Comparison of ENCODE assay signal across 19 cellular contexts in the genomic region with DNA sequence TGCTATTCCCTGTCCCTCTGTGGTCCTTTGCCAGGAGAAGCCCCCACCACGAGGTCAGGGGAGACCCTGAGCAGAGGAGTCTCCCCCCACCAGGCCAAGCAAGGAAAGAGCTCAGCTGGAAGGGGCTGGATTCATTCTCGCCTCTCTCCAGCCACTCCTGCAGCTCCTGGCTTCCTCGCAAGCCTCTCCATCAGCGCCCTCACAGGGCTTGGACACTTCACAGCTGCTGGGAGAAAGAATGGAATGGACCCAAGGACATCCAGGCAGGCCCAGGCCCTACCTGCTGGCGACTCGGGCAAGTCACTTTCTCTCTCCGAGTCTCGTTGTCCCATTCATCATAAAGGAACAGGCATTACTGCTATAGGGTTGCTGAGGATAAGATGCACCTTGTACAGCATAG. TPM values are rescaled to one million over a fixed set of nuclear protein-coding genes. Genes with fewer than 3 reads are reported as not detected.
DNase-seq lines count a peak whose midpoint lies in the region; ATAC-seq and TF ChIP-seq lines count a peak whose summit lies in the region.
"Had no signal": no experiment of that assay in that cellular context is flagged by ENCODE, and none has a peak within 500 bp of the region (broad histone marks: within the 10 kb centered on the region; RNA-seq: fewer than 3 reads in every experiment).

No MANE protein-coding gene starts in this region.

- H3K27ac Mint-ChIP-seq in CD14-positive monocyte: no peak overlapping the region
- H3K27ac Mint-ChIP-seq: endodermal cell; HFFc6; T-helper 1 cell treated with Interleukin-12 subunit alpha and Interleukin-12 subunit beta and Interleukin-4 antibody, amounts not matched to agents 30 μg/mL and 1 μg/mL, for 36 hours had no signal

- peaks cover 10% of the 10 kb centered on the region for H3K4me1 ChIP-seq in A673 (ENCODE audit: insufficient read depth, low read length, poor library complexity, severe bottlenecking)
- H3K4me1 ChIP-seq: colonic mucosa had no signal

- no peaks in the 10 kb centered on the region for H3F3A ChIP-seq in neural cell (ENCODE audit: insufficient read depth, low read length, poor library complexity, severe bottlenecking)

- peaks cover 0 to 3% (median 0%) of the 10 kb centered on the region in 7 donors for H3K9me3 Mint-ChIP-seq in CD14-positive monocyte
- H3K9me3 Mint-ChIP-seq: endodermal cell; HFFc6; neural crest cell; T-helper 1 cell treated with Interleukin-12 subunit alpha and Interleukin-12 subunit beta and Interleukin-4 antibody, amounts not matched to agents 30 μg/mL and 1 μg/mL, for 36 hours had no signal

- DNase-seq in A673 (ENCODE audit: low spot score): no peak
- DNase-seq in H7: peak; percentile 35
- peak in 1 of 10 donors; percentile 51 for DNase-seq in dorsolateral prefrontal cortex
- no peak for DNase-seq in CD14-positive monocyte (ENCODE audit: low spot score)
- DNase-seq in omental fat pad (ENCODE audit: low spot score): no peak
- DNase-seq: KG1 had no signal

- BruUV-seq in A673 (replicated peaks; lab: Mats Ljungman, UMichigan): no TSS peak

- TF ChIP-seq EP300 in neural cell (conservative IDR thresholded peaks at IDR 0.05; ENCODE audit: poor library complexity, severe bottlenecking): no peak

- no peaks in the 10 kb centered on the region for H3K36me3 ChIP-seq in A673 (ENCODE audit: insufficient read depth, low read length, poor library complexity, severe bottlenecking)
- H3K36me3 ChIP-seq in H7 (replicated peaks; ENCODE audit: control insufficient read depth, insufficient read depth, low read length): no peaks in the 10 kb centered on the region
- H3K36me3 ChIP-seq in neural cell (ENCODE audit: insufficient read depth, low read length): no peaks in the 10 kb centered on the region
- H3K36me3 ChIP-seq: colonic mucosa had no signal

- no peaks in the 10 kb centered on the region for H3K27me3 ChIP-seq in A673 (replicated peaks; ENCODE audit: insufficient read depth, low read depth, low read length, poor library complexity)
- peaks cover 6% of the 10 kb centered on the region for H3K27me3 ChIP-seq in H7 (ENCODE audit: control insufficient read depth, insufficient read depth, low read length)
- H3K27me3 ChIP-seq in dorsolateral prefrontal cortex: no peaks in the 10 kb centered on the region
- H3K27me3 ChIP-seq in neural cell (ENCODE audit: insufficient read depth, low read depth, low read length): no peaks in the 10 kb centered on the region
- H3K27me3 ChIP-seq: colonic mucosa had no signal

- TF ChIP-seq RAD21 in neural cell (conservative IDR thresholded peaks at IDR 0.05): no peak

- intact Hi-C loops in A673 (cut with micrococcal nuclease; ENCODE audit: unreplicated experiment) (loop anchor here (1.0 kb wide), 1 partner anchor 40 kb away; no protein-coding TSS in a partner anchor), dorsolateral prefrontal cortex (cut with DNase I) (loop anchor here (1.0 to 2.0 kb wide), 2 partner anchors 34 to 39 kb away; no protein-coding TSS in a partner anchor), CD14-positive monocyte (cut with micrococcal nuclease) (loop anchor here (2.0 to 5.0 kb wide), 2 partner anchors 38 to 680 kb away; no protein-coding TSS in a partner anchor)

- TF ChIP-seq CTCF in A673 (conservative IDR thresholded peaks at IDR 0.05; ENCODE audit: low read depth, low read length) (no peak), dorsolateral prefrontal cortex (IDR thresholded peaks at IDR 0.05 in 54 of 56, conservative IDR thresholded peaks at IDR 0.05 in 2 of 56; ENCODE audit: low read depth in 1 of 56, partially characterized antibody in 56 of 56) (no peak), neural cell (IDR thresholded peaks at IDR 0.05; ENCODE audit: poor library complexity, severe bottlenecking) (no peak), CD14-positive monocyte (IDR thresholded peaks at IDR 0.05) (no peak), omental fat pad (IDR thresholded peaks at IDR 0.05) (no peak)

- no peak for ATAC-seq in omental fat pad (ENCODE audit: low FRiP score)
- no peak for ATAC-seq in HG02852 (IDR thresholded peaks at IDR 0.05; ENCODE audit: unreplicated experiment)
- ATAC-seq in HG02884 (IDR thresholded peaks at IDR 0.05; ENCODE audit: unreplicated experiment): no peak

- H3K27ac ChIP-seq in A673 (ENCODE audit: low read depth, low read length, poor library complexity, severe bottlenecking): no peak overlapping the region
- peak overlapping the region in 3 of 59 donors; percentile 23 to 46 (median 31) for H3K27ac ChIP-seq in dorsolateral prefrontal cortex
- H3K27ac ChIP-seq in neural cell (ENCODE audit: low read length): no peak overlapping the region
- H3K27ac ChIP-seq: C4-2B, colonic mucosa, lower lobe of right lung had no signal

- no peaks in the 10 kb centered on the region for H3K9me2 ChIP-seq in neural cell (ENCODE audit: insufficient read depth, low read length)

- POLR2A ChIA-PET in A673 (lab: Charles Lee; ENCODE audit: low non-redundant PET): no interaction called here

- H3K36me3 Mint-ChIP-seq in CD14-positive monocyte: peaks cover 6 to 8% of the 10 kb centered on the region in 2 donors

- H3K4me3 Mint-ChIP-seq in CD14-positive monocyte: no peak overlapping the region
- H3K4me3 Mint-ChIP-seq: endodermal cell; HFFc6; neural crest cell; T-helper 1 cell treated with Interleukin-12 subunit alpha and Interleukin-12 subunit beta and Interleukin-4 antibody, amounts not matched to agents 30 μg/mL and 1 μg/mL, for 36 hours had no signal

- H3K4me2 ChIP-seq in neural cell (ENCODE audit: low read length): no peak overlapping the region

- H3K4me3 ChIP-seq in A673 (ENCODE audit: low read depth, low read length, poor library complexity, severe bottlenecking): peak overlapping the region; percentile 5
- H3K4me3 ChIP-seq in H7 (ENCODE audit: insufficient read depth, low read depth, low read length): no peak overlapping the region
- peak overlapping the region in 41 of 59 donors; percentile 3 to 53 (median 33) for H3K4me3 ChIP-seq in dorsolateral prefrontal cortex
- H3K4me3 ChIP-seq in neural cell (ENCODE audit: low read length): peak overlapping the region; percentile 48
- H3K4me3 ChIP-seq: colonic mucosa, lower lobe of right lung, mucosa of descending colon had no signal

- H3K9ac ChIP-seq in neural cell (ENCODE audit: low read length): peak overlapping the region; percentile 15

- no peak overlapping the region for H2AFZ ChIP-seq in neural cell (ENCODE audit: low read depth, low read length)

- H3K4me1 Mint-ChIP-seq in CD14-positive monocyte: peaks cover 23% of the 10 kb centered on the region
- H3K4me1 Mint-ChIP-seq: endodermal cell had no signal

- H4K20me1 ChIP-seq in neural cell (ENCODE audit: insufficient read depth): no peaks in the 10 kb centered on the region

- H3K9me3 ChIP-seq in A673 (ENCODE audit: low read depth, low read length, poor library complexity, severe bottlenecking): no peaks in the 10 kb centered on the region
- H3K9me3 ChIP-seq in neural cell (ENCODE audit: low read length): no peaks in the 10 kb centered on the region
- H3K9me3 ChIP-seq: colonic mucosa, lower lobe of right lung, mucosa of descending colon had no signal

- peaks cover 7 to 15% (median 11%) of the 10 kb centered on the region in 3 donors for H3K27me3 Mint-ChIP-seq in CD14-positive monocyte (ENCODE audit: low read depth in 3 of 3)

- CTCF ChIA-PET in A673 (lab: Charles Lee): interaction anchor here (1.0 to 1.6 kb wide), 2 partner anchors 16 to 39 kb away, joined by 3 to 36 read pairs; no protein-coding TSS in a partner anchor

- H3K79me2 ChIP-seq in neural cell (replicated peaks; ENCODE audit: insufficient read depth, low read length): no peaks in the 10 kb centered on the region

TF ChIP-seq in neural cell, 6 proteins besides CTCF, POLR2A, EP300 and RAD21 (continues in another document):
- TF ChIP-seq MXI1 (conservative IDR thresholded peaks at IDR 0.05; ENCODE audit: poor library complexity, severe bottlenecking) (no peak), TAF1 (IDR thresholded peaks at IDR 0.05; ENCODE audit: low read depth) (no peak)

RNA-seq across cellular contexts. Expression of a gene that starts 22.6 kb away (rescaled TPM):
- 74.4 and 92.6 TPM in 2 replicates for total RNA-seq in A673 (2021)
- total RNA-seq in H7 (2014; rRNA removed; shearing (Covaris generic)): 27.2 and 45.7 TPM in 2 replicates
- 10 to 100 TPM; 18.1 to 58.7 (median 39.5) TPM for total RNA-seq in dorsolateral prefrontal cortex
- 49.5 and 49.7 TPM in 2 replicates for polyA plus RNA-seq in neural cell
- polyA minus RNA-seq in neural cell: 37.3 and 38.7 TPM in 2 replicates
- polyA plus RNA-seq in CD14-positive monocyte: 100 to 1,000 TPM; 110 to 152 TPM
- 100 to 1,000 TPM in 3 of 4 donors, 10 to 100 TPM in 1; 72.8 to 198 (median 109) TPM for total RNA-seq in omental fat pad

RNA-seq across cellular contexts. Expression of a gene that starts 25.7 kb away (rescaled TPM):
- total RNA-seq in A673 (2021) (38.8 and 42.4 TPM in 2 replicates), dorsolateral prefrontal cortex (1 to 10 TPM; 1.5 to 7.6 (median 4.2) TPM), omental fat pad (10 to 100 TPM in 1 of 4 donors, 1 to 10 TPM in 3; 3.5 to 21.1 (median 5.8) TPM)
- total RNA-seq in H7 (2014; rRNA removed; shearing (Covaris generic)): 0.14 and 0.67 TPM in 2 replicates
- polyA plus RNA-seq in neural cell (32.5 and 34.4 TPM in 2 replicates), CD14-positive monocyte (not detected)
- polyA minus RNA-seq in neural cell: 17.2 and 22.4 TPM in 2 replicates
- total RNA-seq: Daoy, HFFc6, pulmonary artery endothelial cell had no signal

RNA-seq across cellular contexts. Expression of a gene that starts 43.5 kb away (rescaled TPM):
- total RNA-seq in A673 (2021) (95.7 and 100 TPM in 2 replicates), dorsolateral prefrontal cortex (10 to 100 TPM; 37.9 to 78.1 (median 52.7) TPM), omental fat pad (10 to 100 TPM; 21.5 to 79.0 (median 29.5) TPM)
- 24.2 and 29.4 TPM in 2 replicates for total RNA-seq in H7 (2014; rRNA removed; shearing (Covaris generic))
- polyA plus RNA-seq in neural cell (18.9 and 33.8 TPM in 2 replicates), CD14-positive monocyte (1 to 10 TPM; 4.0 to 4.9 TPM)
- polyA minus RNA-seq in neural cell: 30.7 and 35.9 TPM in 2 replicates
